ENCODE assay signal across 2 cellular contexts in the genomic region with DNA sequence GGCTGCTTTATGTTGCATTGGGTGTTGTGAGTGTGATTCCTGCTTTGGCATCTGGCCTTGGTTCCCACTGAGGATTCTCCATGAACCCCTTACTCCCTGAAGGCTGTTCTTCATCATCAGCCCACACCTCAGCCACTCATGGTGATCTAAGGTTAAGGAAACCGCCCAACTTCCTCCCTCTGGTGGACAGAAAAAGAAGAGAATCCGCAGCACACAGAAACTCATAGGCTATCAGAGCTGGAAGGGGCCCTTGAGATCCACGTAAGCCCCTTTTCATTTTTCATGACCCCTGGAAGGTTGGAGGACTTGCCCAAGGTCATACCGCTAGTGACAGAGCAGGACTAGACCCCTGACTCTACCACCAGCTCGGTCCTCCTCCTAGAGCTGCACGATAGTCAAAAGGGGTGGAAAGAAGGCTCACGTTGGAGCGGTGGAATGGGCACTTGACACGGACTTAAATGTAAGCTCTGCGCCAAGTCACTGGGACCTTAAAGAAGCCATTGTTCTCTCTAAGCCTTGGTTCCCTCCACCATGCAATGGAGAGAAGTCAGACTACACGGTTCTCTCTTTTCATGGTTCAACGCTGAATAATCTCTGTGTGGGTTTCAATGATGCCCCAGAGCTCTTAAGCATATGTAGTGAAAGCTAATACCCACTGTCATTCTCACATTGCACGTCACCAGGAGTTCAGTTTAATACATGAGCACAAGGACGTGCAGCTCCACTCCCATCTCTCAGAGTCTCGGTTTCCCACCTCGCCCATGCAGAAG.
TF ChIP-seq lines count a peak whose summit lies in the region.

No MANE protein-coding gene starts in this region.

TF ChIP-seq in GM23338, 12 proteins besides CTCF, POLR2A, EP300 and RAD21 (continued from another document and continues in another):
- TF ChIP-seq ZNF462 (CRISPR knock-in tag; IDR thresholded peaks at IDR 0.05) = no peak
- TF ChIP-seq, protein P1, sequence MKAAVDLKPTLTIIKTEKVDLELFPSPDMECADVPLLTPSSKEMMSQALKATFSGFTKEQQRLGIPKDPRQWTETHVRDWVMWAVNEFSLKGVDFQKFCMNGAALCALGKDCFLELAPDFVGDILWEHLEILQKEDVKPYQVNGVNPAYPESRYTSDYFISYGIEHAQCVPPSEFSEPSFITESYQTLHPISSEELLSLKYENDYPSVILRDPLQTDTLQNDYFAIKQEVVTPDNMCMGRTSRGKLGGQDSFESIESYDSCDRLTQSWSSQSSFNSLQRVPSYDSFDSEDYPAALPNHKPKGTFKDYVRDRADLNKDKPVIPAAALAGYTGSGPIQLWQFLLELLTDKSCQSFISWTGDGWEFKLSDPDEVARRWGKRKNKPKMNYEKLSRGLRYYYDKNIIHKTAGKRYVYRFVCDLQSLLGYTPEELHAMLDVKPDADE (IDR thresholded peaks at IDR 0.05) = no peak
- TF ChIP-seq STAT1 (IDR thresholded peaks at IDR 0.05; ENCODE audit: unreplicated experiment) = no peak
- no peak for TF ChIP-seq CREB1 (CRISPR knock-in tag; IDR thresholded peaks at IDR 0.05; ENCODE audit: low read depth)
- TF ChIP-seq POLR2AphosphoS5 (IDR thresholded peaks at IDR 0.05; ENCODE audit: low read depth) = no peak
- TF ChIP-seq JUNB (IDR thresholded peaks at IDR 0.05; ENCODE audit: unreplicated experiment) = no peak
- TF ChIP-seq NANOG (IDR thresholded peaks at IDR 0.05; ENCODE audit: borderline replicate concordance) = no peak

TF ChIP-seq in SK-N-SH, 30 proteins besides CTCF, POLR2A, EP300 and RAD21 (continued from another document):
- TF ChIP-seq IRF3 (IDR thresholded peaks at IDR 0.05; ENCODE audit: low read depth, low read length) (no peak), NRF1 (IDR thresholded peaks at IDR 0.05; ENCODE audit: low read depth, low read length) (no peak), RCOR1 (IDR thresholded peaks at IDR 0.05; ENCODE audit: low read length) (no peak)
TF ChIP-seq in SK-N-SH: peak in this region for 1.
